In the genomic region with DNA sequence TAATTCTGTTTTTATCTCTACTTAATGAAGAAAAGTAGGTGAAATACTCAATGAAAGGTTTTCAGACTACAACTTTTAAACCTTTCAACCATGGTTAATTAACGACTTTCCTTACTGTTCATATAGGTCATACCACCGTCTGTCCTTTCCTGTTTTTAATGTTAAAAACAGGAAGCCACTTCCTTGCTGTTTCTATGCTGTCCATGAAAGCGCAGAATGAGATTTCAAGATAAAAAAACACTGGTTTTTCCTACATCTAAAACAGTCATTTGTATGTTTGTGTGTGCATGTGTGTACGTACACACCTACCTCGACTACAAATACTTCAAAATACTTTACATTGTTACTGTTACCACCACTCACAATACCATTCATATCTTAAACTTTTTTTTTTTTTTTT, we compare ENCODE assay signal across 14 cellular contexts. TPM values are rescaled to one million over a fixed set of nuclear protein-coding genes. Genes with fewer than 3 reads are reported as not detected.
DNase-seq lines count a peak whose midpoint lies in the region; ATAC-seq, FAIRE-seq and TF ChIP-seq lines count a peak whose summit lies in the region.
"Had no signal": no experiment of that assay in that cellular context is flagged by ENCODE, and none has a peak within 500 bp of the region (broad histone marks: within the 10 kb centered on the region; RNA-seq: fewer than 3 reads in every experiment).

No MANE protein-coding gene starts in this region.

- CTCF ChIA-PET in activated B cell treated with CpG ODN at 0.5 μM for 24 hours (lab: Charles Lee) = no interaction called here

- H3K9me2 ChIP-seq in GM23338 (ENCODE audit: insufficient read depth) = no peaks in the 10 kb centered on the region

- POLR2A ChIA-PET in activated B cell treated with CpG ODN at 0.5 μM for 24 hours (lab: Charles Lee) = no interaction called here

- H3K4me2 ChIP-seq in GM23338 = no peak overlapping the region

- H3F3A ChIP-seq in GM23338 (replicated peaks; ENCODE audit: low read depth) = no peaks in the 10 kb centered on the region

- ATAC-seq in activated B cell treated with CpG ODN at 0.5 μM for 24 hours (ENCODE audit: low read depth) (no peak), GM18498 (IDR thresholded peaks at IDR 0.05; ENCODE audit: unreplicated experiment) (no peak), GM23338 (no peak)
- ATAC-seq: WTC11 had no signal

- H3K27me3 ChIP-seq in neutrophil (no peaks in the 10 kb centered on the region), GM23338 (ENCODE audit: insufficient read depth) (no peaks in the 10 kb centered on the region)
- H3K27me3 ChIP-seq: SJCRH30 had no signal

- no peaks in the 10 kb centered on the region for H3K9me3 Mint-ChIP-seq in activated B cell treated with CpG ODN at 0.5 μM for 24 hours
- no peaks in the 10 kb centered on the region for H3K9me3 Mint-ChIP-seq in GM23338
- H3K9me3 Mint-ChIP-seq: activated T-cell treated with anti-CD3 and anti-CD28 coated beads, Interleukin-2, amount 50 U/mL, for 72 hours; WTC11 had no signal

- H2AFZ ChIP-seq in GM23338 = no peak overlapping the region

- H3K79me2 ChIP-seq in GM23338 (replicated peaks; ENCODE audit: insufficient read depth) = peaks cover 86% of the 10 kb centered on the region

- TF ChIP-seq CTCF in activated B cell treated with CpG ODN at 0.5 μM for 24 hours (IDR thresholded peaks at IDR 0.05) = no peak
- TF ChIP-seq CTCF in neutrophil (IDR thresholded peaks at IDR 0.05) = no peak
- no peak for TF ChIP-seq CTCF in GM23338 (conservative IDR thresholded peaks at IDR 0.05; ENCODE audit: low read depth in 2 of 2)

- no peaks in the 10 kb centered on the region for H3K36me3 ChIP-seq in neutrophil
- no peaks in the 10 kb centered on the region for H3K36me3 ChIP-seq in GM23338 (ENCODE audit: insufficient read depth)
- H3K36me3 ChIP-seq: SJCRH30 had no signal

- H3K27ac ChIP-seq in neutrophil (peak overlapping the region; percentile 88), GM23338 (ENCODE audit: low read depth) (no peak overlapping the region)
- H3K27ac ChIP-seq: SJCRH30 had no signal

- H3K36me3 Mint-ChIP-seq in activated B cell treated with CpG ODN at 0.5 μM for 24 hours (ENCODE audit: low read depth) (peaks cover 13% of the 10 kb centered on the region), GM23338 (ENCODE audit: low read depth) (peaks cover 7% of the 10 kb centered on the region; the same call in 2 of the 3 replicates)

- H3K4me3 ChIP-seq in neutrophil (ENCODE audit: low read depth in 1 of 2, low read length in 1 of 2) = peak overlapping the region in 1 of 2 experiments; percentile 10
- no peak overlapping the region for H3K4me3 ChIP-seq in GM23338
- H3K4me3 ChIP-seq: SJCRH30 had no signal

- DNase-seq in CD1c-positive myeloid dendritic cell (ENCODE audit: extremely low spot score) = peak; percentile 46
- no peak for DNase-seq in GM18507 (ENCODE audit: extremely low spot score, insufficient read length, low read depth)
- DNase-seq in activated B cell treated with CpG ODN at 0.5 μM for 24 hours = no peak
- no peak for DNase-seq in SHP77 treated with DMSO at 0.1 percent for 48 hours (lab: John Stamatoyannopoulos, UW)
- DNase-seq in GM23338 (ENCODE audit: low spot score) = no peak
- DNase-seq: activated T-cell treated with anti-CD3 and anti-CD28 coated beads, Interleukin-2, amount 50 U/mL, for 72 hours; NCI-H2081; SJCRH30; stimulated activated CD4-positive, alpha-beta T cell treated with anti-CD3 and anti-CD28 coated beads, Interleukin-2, amount 100 ng/mL, for 24 hours had no signal

- H3K27ac Mint-ChIP-seq in activated B cell treated with CpG ODN at 0.5 μM for 24 hours = peak overlapping the region; percentile 79
- no peak overlapping the region for H3K27ac Mint-ChIP-seq in GM23338
- H3K27ac Mint-ChIP-seq: brain, WTC11 had no signal

- peaks cover 15% of the 10 kb centered on the region for H4K20me1 ChIP-seq in GM23338 (replicated peaks; ENCODE audit: insufficient read depth)

- H3K9me3 ChIP-seq in neutrophil = no peaks in the 10 kb centered on the region
- H3K9me3 ChIP-seq: SJCRH30 had no signal

- H3K4me3 Mint-ChIP-seq in activated B cell treated with CpG ODN at 0.5 μM for 24 hours = no peak overlapping the region
- H3K4me3 Mint-ChIP-seq in GM23338 = no peak overlapping the region
- H3K4me3 Mint-ChIP-seq: activated T-cell treated with anti-CD3 and anti-CD28 coated beads, Interleukin-2, amount 50 U/mL, for 72 hours; brain; WTC11 had no signal

- H3K4me1 ChIP-seq in neutrophil (ENCODE audit: control insufficient read depth in 1 of 2, insufficient read depth in 1 of 2, low read depth in 1 of 2, low read length in 1 of 2) (peaks cover 61 to 63% of the 10 kb centered on the region in 2 experiments), GM23338 (ENCODE audit: insufficient read depth) (peaks cover 6% of the 10 kb centered on the region; the same call in 1 of the 2 replicates)

- intact Hi-C loops in activated B cell treated with CpG ODN at 0.5 μM for 24 hours (cut with micrococcal nuclease) = no loop called here

- peak; percentile 55 for FAIRE-seq in GM18507 (lab: Jason Lieb, UNC)
- FAIRE-seq: islet of Langerhans had no signal

- H3K4me1 Mint-ChIP-seq in activated B cell treated with CpG ODN at 0.5 μM for 24 hours (peaks cover 80% of the 10 kb centered on the region), GM23338 (peaks cover 5% of the 10 kb centered on the region; the same call in 2 of the 3 replicates)

- H3K27me3 Mint-ChIP-seq in activated B cell treated with CpG ODN at 0.5 μM for 24 hours (no peaks in the 10 kb centered on the region), GM23338 (ENCODE audit: insufficient read depth, low read depth, poor library complexity) (peaks cover 5% of the 10 kb centered on the region)
- H3K27me3 Mint-ChIP-seq: brain had no signal

TF ChIP-seq in GM23338, 12 proteins besides CTCF, POLR2A, EP300 and RAD21 (continues in another document):
- no peak for TF ChIP-seq POLR2AphosphoS5 (IDR thresholded peaks at IDR 0.05; ENCODE audit: low read depth)
- no peak for TF ChIP-seq ZNF114 (CRISPR knock-in tag; IDR thresholded peaks at IDR 0.05)
- no peak for TF ChIP-seq STAT1 (IDR thresholded peaks at IDR 0.05; ENCODE audit: unreplicated experiment)
- TF ChIP-seq, protein P1, sequence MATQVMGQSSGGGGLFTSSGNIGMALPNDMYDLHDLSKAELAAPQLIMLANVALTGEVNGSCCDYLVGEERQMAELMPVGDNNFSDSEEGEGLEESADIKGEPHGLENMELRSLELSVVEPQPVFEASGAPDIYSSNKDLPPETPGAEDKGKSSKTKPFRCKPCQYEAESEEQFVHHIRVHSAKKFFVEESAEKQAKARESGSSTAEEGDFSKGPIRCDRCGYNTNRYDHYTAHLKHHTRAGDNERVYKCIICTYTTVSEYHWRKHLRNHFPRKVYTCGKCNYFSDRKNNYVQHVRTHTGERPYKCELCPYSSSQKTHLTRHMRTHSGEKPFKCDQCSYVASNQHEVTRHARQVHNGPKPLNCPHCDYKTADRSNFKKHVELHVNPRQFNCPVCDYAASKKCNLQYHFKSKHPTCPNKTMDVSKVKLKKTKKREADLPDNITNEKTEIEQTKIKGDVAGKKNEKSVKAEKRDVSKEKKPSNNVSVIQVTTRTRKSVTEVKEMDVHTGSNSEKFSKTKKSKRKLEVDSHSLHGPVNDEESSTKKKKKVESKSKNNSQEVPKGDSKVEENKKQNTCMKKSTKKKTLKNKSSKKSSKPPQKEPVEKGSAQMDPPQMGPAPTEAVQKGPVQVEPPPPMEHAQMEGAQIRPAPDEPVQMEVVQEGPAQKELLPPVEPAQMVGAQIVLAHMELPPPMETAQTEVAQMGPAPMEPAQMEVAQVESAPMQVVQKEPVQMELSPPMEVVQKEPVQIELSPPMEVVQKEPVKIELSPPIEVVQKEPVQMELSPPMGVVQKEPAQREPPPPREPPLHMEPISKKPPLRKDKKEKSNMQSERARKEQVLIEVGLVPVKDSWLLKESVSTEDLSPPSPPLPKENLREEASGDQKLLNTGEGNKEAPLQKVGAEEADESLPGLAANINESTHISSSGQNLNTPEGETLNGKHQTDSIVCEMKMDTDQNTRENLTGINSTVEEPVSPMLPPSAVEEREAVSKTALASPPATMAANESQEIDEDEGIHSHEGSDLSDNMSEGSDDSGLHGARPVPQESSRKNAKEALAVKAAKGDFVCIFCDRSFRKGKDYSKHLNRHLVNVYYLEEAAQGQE (IDR thresholded peaks at IDR 0.05; ENCODE audit: unreplicated experiment) = no peak
- TF ChIP-seq JUNB (IDR thresholded peaks at IDR 0.05; ENCODE audit: unreplicated experiment) = no peak
- no peak for TF ChIP-seq CREB1 (CRISPR knock-in tag; IDR thresholded peaks at IDR 0.05; ENCODE audit: low read depth)
- TF ChIP-seq, protein P2, sequence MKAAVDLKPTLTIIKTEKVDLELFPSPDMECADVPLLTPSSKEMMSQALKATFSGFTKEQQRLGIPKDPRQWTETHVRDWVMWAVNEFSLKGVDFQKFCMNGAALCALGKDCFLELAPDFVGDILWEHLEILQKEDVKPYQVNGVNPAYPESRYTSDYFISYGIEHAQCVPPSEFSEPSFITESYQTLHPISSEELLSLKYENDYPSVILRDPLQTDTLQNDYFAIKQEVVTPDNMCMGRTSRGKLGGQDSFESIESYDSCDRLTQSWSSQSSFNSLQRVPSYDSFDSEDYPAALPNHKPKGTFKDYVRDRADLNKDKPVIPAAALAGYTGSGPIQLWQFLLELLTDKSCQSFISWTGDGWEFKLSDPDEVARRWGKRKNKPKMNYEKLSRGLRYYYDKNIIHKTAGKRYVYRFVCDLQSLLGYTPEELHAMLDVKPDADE (IDR thresholded peaks at IDR 0.05) = no peak
- TF ChIP-seq EZH2phosphoT487 (IDR thresholded peaks at IDR 0.05; ENCODE audit: unreplicated experiment) = no peak
- no peak for TF ChIP-seq EZH2 (IDR thresholded peaks at IDR 0.05; ENCODE audit: low read depth, unreplicated experiment)
- TF ChIP-seq NANOG (IDR thresholded peaks at IDR 0.05; ENCODE audit: borderline replicate concordance) = no peak
- TF ChIP-seq ZNF331 (CRISPR knock-in tag; IDR thresholded peaks at IDR 0.05; ENCODE audit: low read depth) = no peak

RNA-seq across cellular contexts. Expression of a gene that starts 27.3 kb away (rescaled TPM):
- total RNA-seq in activated B cell treated with CpG ODN at 0.5 μM for 24 hours = 34.1 and 43.8 TPM in 2 replicates
- 35.8 and 38.9 TPM in 2 replicates for total RNA-seq in GM23338 (2014; rRNA removed; shearing (Covaris generic))
- polyA plus RNA-seq in GM23338 (2016; fragmentation: Nextera tagmentation; extraction: Ambion mirVana) = 18.0 and 22.3 TPM in 2 replicates
